In genomic region chr1:66250075-66250474, GRCh38 we compare ENCODE assay signal across 32 cellular contexts.
"Had no signal": no experiment of that assay in that cellular context is flagged by ENCODE, and none has a peak within 500 bp of the region (broad histone marks: within the 10 kb centered on the region; RNA-seq: fewer than 3 reads in every experiment).

No MANE protein-coding gene starts in this region.

- DNase-seq: activated CD4-positive, alpha-beta memory T cell treated with anti-CD3 and anti-CD28 coated beads, Interleukin-2, amount 10 ng/mL, durations not matched to agents 7 days and 5 days; activated CD4-positive, alpha-beta T cell treated with anti-CD3 and anti-CD28 coated beads, Interleukin-2, amount 10 ng/mL, durations not matched to agents 24 days and 14 days; activated effector memory CD4-positive, alpha-beta T cell treated with Interleukin-2 at 50 U/mL for 16 hours; activated naive CD4-positive, alpha-beta T cell treated with Interleukin-2 at 50 U/mL for 16 hours; activated T-cell treated with anti-CD3 and anti-CD28 coated beads, Interleukin-2, amount 50 U/mL, for 48 hours; anterior cingulate cortex; effector memory CD4-positive, alpha-beta T cell; erythroblast; head of caudate nucleus; hypothalamus; immature natural killer cell; kidney; left colon; midbrain; naive thymus-derived CD4-positive, alpha-beta T cell; occipital lobe; psoas muscle; sigmoid colon; small intestine; stimulated activated CD4-positive, alpha-beta T cell treated with anti-CD3 and anti-CD28 coated beads, Interleukin-4, amount 100 ng/mL, for 24 hours; stimulated activated naive CD8-positive, alpha-beta T cell treated with anti-CD3 and anti-CD28 coated beads, Interleukin-15, amount 100 ng/mL, for 72 hours; T-cell; thyroid gland; upper lobe of right lung had no signal

- H3K36me3 ChIP-seq: gastroesophageal sphincter, neural progenitor cell, sigmoid colon, thyroid gland, upper lobe of right lung had no signal

- H3K4me2 ChIP-seq: neural progenitor cell had no signal

- H3K79me2 ChIP-seq: parathyroid adenoma had no signal

- H3K4me3 Mint-ChIP-seq: activated CD4-positive, alpha-beta memory T cell treated with anti-CD3 and anti-CD28 coated beads, Interleukin-2, amount 10 ng/mL, durations not matched to agents 7 days and 5 days; activated CD4-positive, alpha-beta T cell treated with anti-CD3 and anti-CD28 coated beads, Interleukin-2, amount 10 ng/mL, durations not matched to agents 24 days and 14 days; activated naive CD8-positive, alpha-beta T cell; immature natural killer cell; naive thymus-derived CD4-positive, alpha-beta T cell; neural progenitor cell; stimulated activated memory B cell treated with anti-CD40 and anti-IgM and Interleukin-4, amounts not matched to agents 10 μg/mL and 1 μg/mL and 100 μg/mL, for 72 hours; stimulated activated naive CD8-positive, alpha-beta T cell treated with anti-CD3 and anti-CD28 coated beads, Interleukin-15, amount 100 ng/mL, for 72 hours; T-cell; T-helper 2 cell treated with Interferon-gamma antibody and Interleukin-4, amounts not matched to agents 5 μg/mL and 100 μg/mL, for 36 hours had no signal

- H2AFZ ChIP-seq: neural progenitor cell, parathyroid adenoma had no signal

- H3K9me3 Mint-ChIP-seq: activated CD4-positive, alpha-beta memory T cell treated with anti-CD3 and anti-CD28 coated beads, Interleukin-2, amount 10 ng/mL, durations not matched to agents 7 days and 5 days; activated CD4-positive, alpha-beta T cell treated with anti-CD3 and anti-CD28 coated beads, Interleukin-2, amount 10 ng/mL, durations not matched to agents 24 days and 14 days; immature natural killer cell; naive thymus-derived CD4-positive, alpha-beta T cell; neural progenitor cell; stimulated activated memory B cell treated with anti-CD40 and anti-IgM and Interleukin-4, amounts not matched to agents 10 μg/mL and 1 μg/mL and 100 μg/mL, for 72 hours; stimulated activated naive CD8-positive, alpha-beta T cell treated with anti-CD3 and anti-CD28 coated beads, Interleukin-15, amount 100 ng/mL, for 72 hours; T-cell; T-helper 2 cell treated with Interferon-gamma antibody and Interleukin-4, amounts not matched to agents 5 μg/mL and 100 μg/mL, for 36 hours had no signal

- ATAC-seq: activated CD4-positive, CD25-positive, alpha-beta regulatory T cell treated with anti-CD3 and anti-CD28 coated beads, Interleukin-2, amount 50 U/mL, for 24 hours; gastroesophageal sphincter; left colon; naive thymus-derived CD4-positive, alpha-beta T cell; psoas muscle; stimulated activated memory B cell treated with anti-CD40 and anti-IgM and Interleukin-4, amounts not matched to agents 10 μg/mL and 1 μg/mL and 100 μg/mL, for 72 hours; stimulated activated naive CD8-positive, alpha-beta T cell treated with anti-CD3 and anti-CD28 coated beads, Interleukin-15, amount 100 ng/mL, for 72 hours; T-cell had no signal

- H3K27me3 ChIP-seq: gastroesophageal sphincter, neural progenitor cell, sigmoid colon, thyroid gland, upper lobe of right lung had no signal

- H3K36me3 Mint-ChIP-seq: activated naive CD8-positive, alpha-beta T cell; immature natural killer cell; stimulated activated memory B cell treated with anti-CD40 and anti-IgM and Interleukin-4, amounts not matched to agents 10 μg/mL and 1 μg/mL and 100 μg/mL, for 72 hours; T-cell had no signal

- H3K27ac ChIP-seq: gastroesophageal sphincter, neural progenitor cell, parathyroid adenoma, psoas muscle, sigmoid colon, thyroid gland, upper lobe of right lung, VCaP had no signal

- H3K4me1 Mint-ChIP-seq: immature natural killer cell had no signal

- H3K4me3 ChIP-seq: gastroesophageal sphincter, neural progenitor cell, psoas muscle, sigmoid colon, thyroid gland, upper lobe of right lung had no signal

- H3K4me1 ChIP-seq: neural progenitor cell, parathyroid adenoma, psoas muscle, thyroid gland had no signal

- H3K9me3 ChIP-seq: gastroesophageal sphincter, psoas muscle, sigmoid colon, thyroid gland, upper lobe of right lung had no signal

- H3K27me3 Mint-ChIP-seq: activated CD4-positive, alpha-beta memory T cell treated with anti-CD3 and anti-CD28 coated beads, Interleukin-2, amount 10 ng/mL, durations not matched to agents 7 days and 5 days; activated CD4-positive, alpha-beta T cell treated with anti-CD3 and anti-CD28 coated beads, Interleukin-2, amount 10 ng/mL, durations not matched to agents 24 days and 14 days; activated naive CD8-positive, alpha-beta T cell; naive thymus-derived CD4-positive, alpha-beta T cell; stimulated activated memory B cell treated with anti-CD40 and anti-IgM and Interleukin-4, amounts not matched to agents 10 μg/mL and 1 μg/mL and 100 μg/mL, for 72 hours; stimulated activated naive CD8-positive, alpha-beta T cell treated with anti-CD3 and anti-CD28 coated beads, Interleukin-15, amount 100 ng/mL, for 72 hours; T-cell had no signal

- H3K27ac Mint-ChIP-seq: activated CD4-positive, alpha-beta memory T cell treated with anti-CD3 and anti-CD28 coated beads, Interleukin-2, amount 10 ng/mL, durations not matched to agents 7 days and 5 days; activated CD4-positive, alpha-beta T cell treated with anti-CD3 and anti-CD28 coated beads, Interleukin-2, amount 10 ng/mL, durations not matched to agents 24 days and 14 days; activated naive CD8-positive, alpha-beta T cell; immature natural killer cell; neural progenitor cell; stimulated activated memory B cell treated with anti-CD40 and anti-IgM and Interleukin-4, amounts not matched to agents 10 μg/mL and 1 μg/mL and 100 μg/mL, for 72 hours; T-helper 2 cell treated with Interferon-gamma antibody and Interleukin-4, amounts not matched to agents 5 μg/mL and 100 μg/mL, for 36 hours had no signal

- H3K9ac ChIP-seq: neural progenitor cell, parathyroid adenoma had no signal
